In the genomic region with DNA sequence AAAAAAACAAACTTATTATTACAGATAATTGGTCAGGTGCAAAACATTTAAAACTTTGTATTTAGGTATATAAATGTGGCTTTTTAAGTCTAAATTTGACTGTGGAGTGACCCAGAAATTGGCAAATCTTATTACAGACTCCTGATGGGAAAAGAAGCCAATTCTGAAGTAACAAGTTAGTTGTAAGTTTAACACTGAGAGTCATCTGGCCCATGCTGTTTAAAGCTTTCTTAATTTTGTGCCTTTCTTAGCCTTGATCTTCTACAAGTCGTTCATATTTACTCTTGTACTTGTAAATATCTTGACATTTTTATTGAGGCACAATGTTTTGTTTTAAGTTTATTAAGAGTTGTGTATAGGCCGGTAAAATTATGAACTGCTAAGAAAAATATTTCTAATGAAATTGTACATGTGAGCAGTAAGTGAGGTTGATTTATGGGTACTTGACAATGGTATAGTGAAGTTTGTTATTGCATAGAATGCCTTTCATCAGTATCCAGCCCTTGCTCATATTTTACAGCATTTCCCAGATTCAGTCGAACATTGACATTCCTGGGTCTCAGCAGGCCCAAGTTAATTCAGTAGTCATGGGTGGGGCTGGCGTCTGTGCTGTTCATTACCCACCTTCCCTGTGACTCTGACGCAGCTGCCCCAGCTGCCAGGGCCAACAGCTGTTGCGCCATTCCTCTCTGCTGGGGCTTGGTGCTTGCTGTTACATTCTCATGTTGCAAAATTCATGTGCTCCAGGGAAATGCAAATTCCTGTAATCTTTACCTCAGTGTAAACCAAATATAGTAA, we compare ENCODE assay signal across 15 cellular contexts.
A peak's percentile ranks its signal among the peaks of the same experiment; 100 is the strongest.
DNase-seq lines count a peak whose midpoint lies in the region; ATAC-seq, FAIRE-seq and TF ChIP-seq lines count a peak whose summit lies in the region.
"Had no signal": no experiment of that assay in that cellular context is flagged by ENCODE, and none has a peak within 500 bp of the region (broad histone marks: within the 10 kb centered on the region; RNA-seq: fewer than 3 reads in every experiment).

No MANE protein-coding gene starts in this region.

- no peak overlapping the region for H3K4me3 ChIP-seq in adipocyte (ENCODE audit: low read length)
- no peak overlapping the region for H3K4me3 ChIP-seq in HepG2 (replicated peaks in 1 of 3; ENCODE audit: insufficient read depth in 1 of 3, low read depth in 2 of 3, low read length in 3 of 3)
- no peak overlapping the region for H3K4me3 ChIP-seq in transverse colon
- H3K4me3 ChIP-seq: SJSA1, tibial nerve had no signal

- ATAC-seq in HepG2 = no peak
- ATAC-seq in HG02981 (IDR thresholded peaks at IDR 0.05; ENCODE audit: unreplicated experiment) = no peak
- ATAC-seq: HCT116 had no signal

- FAIRE-seq in HepG2 (lab: Jason Lieb, UNC) = no peak

- H3K4me2 ChIP-seq in HepG2 (ENCODE audit: low read depth, low read length) = no peak overlapping the region

- peak overlapping the region; percentile 24 for H3K9ac ChIP-seq in adipocyte (ENCODE audit: low read length)
- H3K9ac ChIP-seq in HepG2 (ENCODE audit: insufficient read depth, low read depth, low read length) = no peak overlapping the region

- H3K27ac ChIP-seq in HepG2 (ENCODE audit: extremely low read length, insufficient read depth, low read length) = no peak overlapping the region
- no peak overlapping the region for H3K27ac ChIP-seq in transverse colon
- H3K27ac ChIP-seq: SJSA1, tibial nerve had no signal

- H3K4me1 ChIP-seq in adipocyte (ENCODE audit: control insufficient read depth, insufficient read depth, low read length) (peaks cover 20% of the 10 kb centered on the region), HepG2 (ENCODE audit: insufficient read depth, low read length) (no peaks in the 10 kb centered on the region), transverse colon (no peaks in the 10 kb centered on the region)
- H3K4me1 ChIP-seq: SJSA1, tibial nerve had no signal

- TF ChIP-seq POLR2A in HepG2 (IDR thresholded peaks at IDR 0.05; ENCODE audit: insufficient read depth in 1 of 2, low read depth in 2 of 2, low read length in 2 of 2) (no peak), transverse colon (IDR thresholded peaks at IDR 0.05) (no peak)

- WGBS in HepG2 (ENCODE audit: low lambda C conversion rate) = 91% methylated on average over 6 of the region's 6 CpGs
- WGBS in transverse colon (ENCODE audit: low coverage in 1 of 2), 2 donors = 71 to 73% methylated on average over 2 to 6 of the region's 6 CpGs

- H3K9me3 ChIP-seq in adipocyte (ENCODE audit: control insufficient read depth, low read length) (no peaks in the 10 kb centered on the region), HepG2 (ENCODE audit: low read length) (no peaks in the 10 kb centered on the region), transverse colon (no peaks in the 10 kb centered on the region)
- H3K9me3 ChIP-seq: SJSA1, tibial nerve had no signal

- H3K36me3 ChIP-seq in adipocyte (ENCODE audit: control insufficient read depth, insufficient read depth, low read length, severe bottlenecking) (peaks cover 19% of the 10 kb centered on the region), HepG2 (replicated peaks in 1 of 2; ENCODE audit: control insufficient read depth in 1 of 2, insufficient read depth in 2 of 2, low read length in 2 of 2) (peaks cover 5% of the 10 kb centered on the region in 2 experiments; a peak in 3 of 5 replicates), transverse colon (peaks cover 0 to 4% (median 0%) of the 10 kb centered on the region in 4 donors)

- no peaks in the 10 kb centered on the region for H4K20me1 ChIP-seq in HepG2 (ENCODE audit: insufficient read depth, low read length)

- H3K27me3 ChIP-seq in adipocyte (replicated peaks; ENCODE audit: control insufficient read depth, insufficient read depth, low read length) = no peaks in the 10 kb centered on the region
- no peaks in the 10 kb centered on the region for H3K27me3 ChIP-seq in HepG2 (ENCODE audit: control insufficient read depth in 1 of 2, insufficient read depth in 2 of 2, low read length in 2 of 2)
- H3K27me3 ChIP-seq in transverse colon = no peaks in the 10 kb centered on the region
- H3K27me3 ChIP-seq: SJSA1, tibial nerve had no signal

- in situ Hi-C loops in HepG2 (cut with HindIII; ENCODE audit: extremely low pct_ligation_motif_present, low pct_unique_long_range_greater_than_20kb) (no loop called here), transverse colon (cut with MboI; ENCODE audit: low pct_ligation_motif_present in 1 of 4, low pct_unique_long_range_greater_than_20kb in 1 of 4, low sequenced_read_pairs in 3 of 4) (no loop called here)

- no peak for TF ChIP-seq CTCF in HepG2 (CRISPR knock-in tag; IDR thresholded peaks at IDR 0.05)
- TF ChIP-seq CTCF in transverse colon (IDR thresholded peaks at IDR 0.05) = no peak

- TF ChIP-seq EP300 in HepG2 (IDR thresholded peaks at IDR 0.05; ENCODE audit: low read depth in 2 of 2, low read length in 2 of 2) (no peak), HepG2 (CRISPR knock-in tag; IDR thresholded peaks at IDR 0.05; ENCODE audit: borderline replicate concordance) (no peak), transverse colon (IDR thresholded peaks at IDR 0.05; ENCODE audit: low read depth) (peak; percentile 4)

- TF ChIP-seq RAD21 in HepG2 (CRISPR knock-in tag; IDR thresholded peaks at IDR 0.05) = no peak

- POLR2A ChIA-PET in HepG2 (lab: Yijun Ruan, JAX) = no interaction called here

- H2AFZ ChIP-seq in HepG2 (ENCODE audit: low read length) = no peak overlapping the region

- intact Hi-C loops in HepG2 (cut with micrococcal nuclease; ENCODE audit: unreplicated experiment) (no loop called here), transverse colon (cut with DNase I; ENCODE audit: low total_unique reads) (no loop called here)

- peak; percentile 5 for DNase-seq in SIG-M5 treated with dmso at 0.1 percent for 504 hours (lab: John Stamatoyannopoulos, UW; ENCODE audit: unreplicated experiment)
- no peak for DNase-seq in SIG-M5 (lab: John Stamatoyannopoulos, UW)
- peak; percentile 79 for DNase-seq in adipocyte (ENCODE audit: low read depth)
- DNase-seq in HepG2 (ENCODE audit: low spot score) = no peak
- no peak for DNase-seq in transverse colon
- no peak for DNase-seq in KG1 (lab: John Stamatoyannopoulos, UW)
- no peak for DNase-seq in activated CD4-positive, alpha-beta T cell treated with anti-CD3 and anti-CD28 coated beads for 48 hours
- DNase-seq: 8988T; activated T-cell treated with anti-CD3 and anti-CD28 coated beads, Interleukin-2, amount 50 U/mL, for 24 hours; DMS79 treated with DMSO at 0.1 percent for 48 hours; endodermal cell had no signal

- CTCF ChIA-PET in HepG2 (lab: Yijun Ruan, JAX; ENCODE audit: low intra/inter-chr PET ratio, low total read pairs) = no interaction called here

- H3K79me2 ChIP-seq in HepG2 (ENCODE audit: insufficient read depth, low read length) = no peaks in the 10 kb centered on the region

- no TSS peak for BruUV-seq in HepG2 (replicated peaks; lab: Mats Ljungman, UMichigan)

TF ChIP-seq in HepG2, 621 proteins besides CTCF, POLR2A, EP300 and RAD21:
- TF ChIP-seq ZNF136 (CRISPR knock-in tag; IDR thresholded peaks at IDR 0.05; ENCODE audit: low read depth) (no peak), RBAK (CRISPR knock-in tag; IDR thresholded peaks at IDR 0.05) (peak; percentile 72; the same call in 1 of the 2 replicates), CEBPB (IDR thresholded peaks at IDR 0.05; ENCODE audit: borderline replicate concordance, low read depth, low read length) (peak; percentile 36; the same call in 1 of the 2 replicates)

Comparison
In these comparisons a context has a peak if more than half of its experiments do, and no peak if none do; other contexts are left out.
1. DNase-seq: peak in SIG-M5 treated with dmso at 0.1 percent for 504 hours (single experiment) and adipocyte (single experiment); none in SIG-M5 (single experiment), HepG2 (single experiment), transverse colon (single experiment), KG1 (single experiment) and activated CD4-positive, alpha-beta T cell treated with anti-CD3 and anti-CD28 coated beads for 48 hours (single experiment).